24 cellular contexts compared by ENCODE assay signal in the genomic region with DNA sequence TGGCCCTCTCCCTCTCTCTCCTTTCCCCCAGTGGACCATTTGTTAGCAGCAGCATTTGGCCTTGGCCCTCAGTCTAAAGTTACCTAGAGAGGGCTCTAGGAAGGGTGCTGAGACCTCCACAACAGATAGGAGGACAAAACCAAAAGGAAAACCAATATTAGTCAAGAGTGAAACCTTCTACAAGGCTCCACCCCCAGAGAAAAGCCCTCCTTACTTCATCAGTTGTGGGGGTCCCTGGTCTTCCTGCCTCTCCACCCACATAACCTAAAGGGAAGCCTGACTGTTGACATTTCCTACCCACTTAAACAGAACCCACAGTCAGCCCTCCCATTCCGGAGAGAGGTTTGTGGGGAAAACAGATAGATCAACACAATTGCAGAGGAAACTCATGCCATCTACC. TPM values are rescaled to one million over a fixed set of nuclear protein-coding genes. Genes with fewer than 3 reads are reported as not detected.
A peak's percentile ranks its signal among the peaks of the same experiment; 100 is the strongest.
DNase-seq lines count a peak whose midpoint lies in the region; ATAC-seq and TF ChIP-seq lines count a peak whose summit lies in the region.
"Had no signal": no experiment of that assay in that cellular context is flagged by ENCODE, and none has a peak within 500 bp of the region (broad histone marks: within the 10 kb centered on the region; RNA-seq: fewer than 3 reads in every experiment).

No MANE protein-coding gene starts in this region.

- H3K4me3 Mint-ChIP-seq in activated T-cell treated with anti-CD3 and anti-CD28 coated beads, Interleukin-2, amount 50 U/mL, for 24 hours, result peak overlapping the region; percentile 13
- H3K4me3 Mint-ChIP-seq in neural crest cell, result no peak overlapping the region
- H3K4me3 Mint-ChIP-seq: brain, neural progenitor cell had no signal

- H3K27me3 ChIP-seq in WERI-Rb-1 (ENCODE audit: insufficient read depth, low read depth, severe bottlenecking), result no peaks in the 10 kb centered on the region
- H3K27me3 ChIP-seq: neural progenitor cell had no signal

- no peaks in the 10 kb centered on the region for H3K36me3 ChIP-seq in WERI-Rb-1
- H3K36me3 ChIP-seq: neural progenitor cell, tibial nerve had no signal

- no peak overlapping the region for H3K27ac ChIP-seq in WERI-Rb-1
- H3K27ac ChIP-seq: C4-2B, neural progenitor cell, psoas muscle, tibial nerve, VCaP had no signal

- TF ChIP-seq CTCF in GM20000 (IDR thresholded peaks at IDR 0.05; ENCODE audit: extremely low read depth, missing control alignments) (no peak), neural crest cell (conservative IDR thresholded peaks at IDR 0.05) (no peak), WERI-Rb-1 (IDR thresholded peaks at IDR 0.05; ENCODE audit: low read depth, low read length) (no peak)

- ATAC-seq in activated naive CD4-positive, alpha-beta T cell treated with anti-CD3 and anti-CD28 coated beads, Interleukin-2, amount 50 U/mL, for 72 hours, result no peak
- no peak for ATAC-seq in HG02938 (IDR thresholded peaks at IDR 0.05; ENCODE audit: unreplicated experiment)
- ATAC-seq: psoas muscle had no signal

- peaks cover 2% of the 10 kb centered on the region for H3K36me3 Mint-ChIP-seq in activated T-cell treated with anti-CD3 and anti-CD28 coated beads, Interleukin-2, amount 50 U/mL, for 24 hours (ENCODE audit: low read depth)
- peaks cover under 1 to 17% of the 10 kb centered on the region in 2 donors for H3K36me3 Mint-ChIP-seq in activated naive CD4-positive, alpha-beta T cell treated with anti-CD3 and anti-CD28 coated beads, Interleukin-2, amount 50 U/mL, for 72 hours
- H3K36me3 Mint-ChIP-seq in neural crest cell (ENCODE audit: low read depth), result no peaks in the 10 kb centered on the region
- H3K36me3 Mint-ChIP-seq: brain, neural progenitor cell had no signal

- H3K27ac Mint-ChIP-seq in activated T-cell treated with anti-CD3 and anti-CD28 coated beads, Interleukin-2, amount 50 U/mL, for 24 hours, result peak overlapping the region; percentile 76
- H3K27ac Mint-ChIP-seq in activated naive CD4-positive, alpha-beta T cell treated with anti-CD3 and anti-CD28 coated beads, Interleukin-2, amount 50 U/mL, for 72 hours, result peak overlapping the region; percentile 55 to 71
- H3K27ac Mint-ChIP-seq in neural crest cell (ENCODE audit: unreplicated experiment), result peak overlapping the region; percentile 6
- H3K27ac Mint-ChIP-seq: brain, neural progenitor cell had no signal

- no peaks in the 10 kb centered on the region for H3K9me3 Mint-ChIP-seq in activated T-cell treated with anti-CD3 and anti-CD28 coated beads, Interleukin-2, amount 50 U/mL, for 24 hours
- H3K9me3 Mint-ChIP-seq in activated naive CD4-positive, alpha-beta T cell treated with anti-CD3 and anti-CD28 coated beads, Interleukin-2, amount 50 U/mL, for 72 hours, result peaks cover 0 to 4% of the 10 kb centered on the region in 2 donors
- H3K9me3 Mint-ChIP-seq in neural crest cell, result peaks cover 15% of the 10 kb centered on the region

- peaks cover 80% of the 10 kb centered on the region for H3K4me1 Mint-ChIP-seq in activated T-cell treated with anti-CD3 and anti-CD28 coated beads, Interleukin-2, amount 50 U/mL, for 24 hours (ENCODE audit: low read depth)
- no peaks in the 10 kb centered on the region for H3K4me1 Mint-ChIP-seq in neural crest cell
- H3K4me1 Mint-ChIP-seq: brain, neural progenitor cell had no signal

- H3K9me3 ChIP-seq in WERI-Rb-1 (ENCODE audit: severe bottlenecking), result no peaks in the 10 kb centered on the region
- H3K9me3 ChIP-seq: psoas muscle, tibial nerve had no signal

- H3K27me3 Mint-ChIP-seq in activated T-cell treated with anti-CD3 and anti-CD28 coated beads, Interleukin-2, amount 50 U/mL, for 24 hours, result peaks cover 24% of the 10 kb centered on the region
- H3K27me3 Mint-ChIP-seq in neural crest cell (ENCODE audit: low read depth), result no peaks in the 10 kb centered on the region

- DNase-seq in activated T-cell treated with anti-CD3 and anti-CD28 coated beads, Interleukin-2, amount 50 U/mL, for 24 hours, result no peak
- no peak for DNase-seq in activated T-cell treated with anti-CD3 and anti-CD28 coated beads, Interleukin-2, amount 50 U/mL, for 1 hour
- peak; percentile 9 for DNase-seq in GM20000 (ENCODE audit: low spot score)
- no peak for DNase-seq in activated naive CD4-positive, alpha-beta T cell treated with anti-CD3 and anti-CD28 coated beads, Interleukin-2, amount 50 U/mL, for 72 hours (ENCODE audit: low spot score in 2 of 2)
- DNase-seq in neural crest cell (ENCODE audit: low read depth, low spot score), result no peak
- DNase-seq in HK-2 (ENCODE audit: unreplicated experiment), result no peak
- no peak for DNase-seq in WERI-Rb-1
- DNase-seq: glutamatergic neuron; HCEC 1CT; NCI-H1048; NCI-H1930; NCI-H226; NCI-H82; psoas muscle; SHP77; stimulated activated naive CD4-positive, alpha-beta T cell treated with Interleukin-2 at 50 U/mL for 16 hours; SW 1271 had no signal

- no peak overlapping the region for H3K4me3 ChIP-seq in WERI-Rb-1 (ENCODE audit: low read depth, low read length)
- H3K4me3 ChIP-seq: neural progenitor cell, psoas muscle, tibial nerve had no signal

RNA-seq across cellular contexts. Expression of gene CD40LG, which starts 4.7 kb away (rescaled TPM):
- 100 to 1,000 TPM in 1 of 2 donors, 10 to 100 TPM in 1; 80.0 to 134 TPM for total RNA-seq in activated naive CD4-positive, alpha-beta T cell treated with anti-CD3 and anti-CD28 coated beads, Interleukin-2, amount 50 U/mL, for 72 hours
- total RNA-seq in neural crest cell, result not detected in 2 replicates
- total RNA-seq: LHCN-M2 had no signal

Comparison
In these comparisons a context has a peak if more than half of its experiments do, and no peak if none do; other contexts are left out.
1. H3K27ac Mint-ChIP-seq: peak in every context shown above with its lines; median percentile 76 in activated T-cell treated with anti-CD3 and anti-CD28 coated beads, Interleukin-2, amount 50 U/mL, for 24 hours; 63 in activated naive CD4-positive, alpha-beta T cell treated with anti-CD3 and anti-CD28 coated beads, Interleukin-2, amount 50 U/mL, for 72 hours; 6 in neural crest cell.
2. RNA of gene CD40LG, which starts 4.7 kb away (total RNA-seq): 80.0 to 134 TPM in activated naive CD4-positive, alpha-beta T cell treated with anti-CD3 and anti-CD28 coated beads, Interleukin-2, amount 50 U/mL, for 72 hours; not detected in neural crest cell; every median in the first group is over 10 times any median in the second.